ENCODE assay signal across 10 cellular contexts in the genomic region with DNA sequence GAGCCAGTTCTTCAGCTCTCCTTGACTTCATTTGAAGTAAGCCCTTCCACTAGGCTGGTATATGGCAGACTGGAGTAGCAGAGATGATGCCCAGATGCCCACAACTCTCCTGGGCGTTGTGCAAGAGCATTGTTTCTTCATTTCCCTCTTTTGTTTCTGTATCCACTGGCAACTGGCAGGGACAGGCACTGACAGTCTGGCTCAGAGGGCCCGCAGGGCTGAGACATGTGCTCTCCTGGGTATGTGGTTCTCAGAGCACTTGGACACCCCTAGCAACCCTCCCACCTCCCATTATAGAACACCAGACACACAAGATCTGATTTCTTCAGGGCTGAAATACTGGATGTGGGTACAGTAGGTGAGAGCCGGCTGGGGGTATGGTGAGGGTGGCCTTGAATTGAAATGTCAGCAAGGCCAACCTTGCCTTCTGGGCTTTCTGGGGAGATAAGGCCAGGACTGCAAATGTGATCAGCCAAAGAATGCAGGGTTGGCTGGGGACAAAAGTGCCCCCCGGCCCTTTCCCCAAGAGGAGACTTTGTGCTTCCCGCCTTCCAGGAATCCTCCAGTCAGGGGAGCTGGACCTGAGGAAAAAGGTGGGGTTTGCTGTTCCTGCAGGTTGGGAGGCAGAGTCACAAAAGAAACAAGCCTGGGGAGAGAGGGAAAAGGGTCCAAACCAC. TPM values are rescaled to one million over a fixed set of nuclear protein-coding genes. Genes with fewer than 3 reads are reported as not detected.
DNase-seq lines count a peak whose midpoint lies in the region; ATAC-seq, FAIRE-seq and TF ChIP-seq lines count a peak whose summit lies in the region.
"Had no signal": no experiment of that assay in that cellular context is flagged by ENCODE, and none has a peak within 500 bp of the region (broad histone marks: within the 10 kb centered on the region; RNA-seq: fewer than 3 reads in every experiment).

No MANE protein-coding gene starts in this region.

- TF ChIP-seq POLR2A in endothelial cell of umbilical vein (IDR thresholded peaks at IDR 0.05; ENCODE audit: low read depth, low read length), result no peak

- no peak overlapping the region for H2AFZ ChIP-seq in endothelial cell of umbilical vein (ENCODE audit: low read depth, low read length)

- intact Hi-C loops in endothelial cell of umbilical vein (cut with micrococcal nuclease), result no loop called here

- ATAC-seq in activated T-helper 17 cell treated with anti-CD3 and anti-CD28 coated beads, Interleukin-2, amount 50 U/mL, for 72 hours (replicated peaks), result no peak
- no peak for ATAC-seq in HG03342 (IDR thresholded peaks at IDR 0.05; ENCODE audit: unreplicated experiment)

- no peaks in the 10 kb centered on the region for H3K9me1 ChIP-seq in endothelial cell of umbilical vein (replicated peaks; ENCODE audit: control insufficient read depth, extremely low read depth, insufficient read depth, low read length)

- BruUV-seq in endothelial cell of umbilical vein (replicated peaks; lab: Mats Ljungman, UMichigan), result no TSS peak

- H3K9ac ChIP-seq in endothelial cell of umbilical vein (replicated peaks; ENCODE audit: extremely low read depth, insufficient read depth, low read length), result no peak overlapping the region

- DNase-seq in Ammon's horn (ENCODE audit: low spot score), result peak; percentile 34
- DNase-seq in NCI-H446 treated with DMSO at 0.1 percent for 48 hours (lab: John Stamatoyannopoulos, UW), result peak; percentile 1
- peak; percentile 30 for DNase-seq in endothelial cell of umbilical vein (ENCODE audit: low read depth, low spot score)
- DNase-seq in myocyte (ENCODE audit: low read depth), result peak; percentile 60
- no peak for DNase-seq in small intestine
- no peak for DNase-seq in occipital lobe (lab: John Stamatoyannopoulos, UW)
- DNase-seq: activated gamma-delta T cell treated with Interleukin-2 at 50 U/mL for 16 hours had no signal

- H3K27ac Mint-ChIP-seq in activated T-helper 17 cell treated with anti-CD3 and anti-CD28 coated beads, Interleukin-2, amount 50 U/mL, for 72 hours, result no peak overlapping the region

- dilution Hi-C loops in endothelial cell of umbilical vein (cut with MboI; ENCODE audit: extremely low pct_ligation_motif_present, low sequenced_read_pairs), result no loop called here

- no peak overlapping the region for H3K4me3 Mint-ChIP-seq in activated T-helper 17 cell treated with anti-CD3 and anti-CD28 coated beads, Interleukin-2, amount 50 U/mL, for 72 hours

- H3K4me1 Mint-ChIP-seq in activated T-helper 17 cell treated with anti-CD3 and anti-CD28 coated beads, Interleukin-2, amount 50 U/mL, for 72 hours, result peaks cover 5% of the 10 kb centered on the region

- peaks cover 17% of the 10 kb centered on the region for H3K27me3 Mint-ChIP-seq in activated T-helper 17 cell treated with anti-CD3 and anti-CD28 coated beads, Interleukin-2, amount 50 U/mL, for 72 hours

- 66 to 74% (median 73%) methylated on average over 5 of the region's 5 CpGs for WGBS in small intestine, 3 donors

- H3K9me3 Mint-ChIP-seq in activated T-helper 17 cell treated with anti-CD3 and anti-CD28 coated beads, Interleukin-2, amount 50 U/mL, for 72 hours, result no peaks in the 10 kb centered on the region

- no peak for TF ChIP-seq CTCF in endothelial cell of umbilical vein (IDR thresholded peaks at IDR 0.05; ENCODE audit: extremely low read depth in 1 of 2, insufficient read depth in 1 of 2, low read depth in 1 of 2, low read length in 2 of 2)

- no peaks in the 10 kb centered on the region for H3K4me1 ChIP-seq in endothelial cell of umbilical vein (ENCODE audit: control insufficient read depth, extremely low read depth, insufficient read depth, low read length)
- H3K4me1 ChIP-seq in small intestine (ENCODE audit: control insufficient read depth in 2 of 2, insufficient read depth in 1 of 2, low read depth in 1 of 2, low read length in 1 of 2), result no peaks in the 10 kb centered on the region
- H3K4me1 ChIP-seq: SJSA1 had no signal

- H3K4me3 ChIP-seq in endothelial cell of umbilical vein (replicated peaks in 1 of 3; ENCODE audit: insufficient read depth in 1 of 3, low read depth in 1 of 3, low read length in 3 of 3), result no peak overlapping the region
- no peak overlapping the region for H3K4me3 ChIP-seq in small intestine (ENCODE audit: low read depth in 1 of 2, low read length in 2 of 2)
- H3K4me3 ChIP-seq: SJSA1 had no signal

- no peaks in the 10 kb centered on the region for H3K36me3 ChIP-seq in endothelial cell of umbilical vein (ENCODE audit: control insufficient read depth in 2 of 2, extremely low read depth in 1 of 2, insufficient read depth in 2 of 2, low read length in 2 of 2)
- no peaks in the 10 kb centered on the region for H3K36me3 ChIP-seq in small intestine (ENCODE audit: control insufficient read depth in 2 of 2, insufficient read depth in 2 of 2, low read length in 2 of 2)
- H3K36me3 ChIP-seq: SJSA1 had no signal

- FAIRE-seq in endothelial cell of umbilical vein (lab: Jason Lieb, UNC), result no peak
- FAIRE-seq in small intestine (lab: Jason Lieb, UNC), result no peak

- H3K9me3 ChIP-seq in endothelial cell of umbilical vein (replicated peaks; ENCODE audit: control insufficient read depth, insufficient read depth, low read length) (no peaks in the 10 kb centered on the region), small intestine (ENCODE audit: control insufficient read depth, low read depth) (no peaks in the 10 kb centered on the region)
- H3K9me3 ChIP-seq: SJSA1 had no signal

- CTCF ChIA-PET in endothelial cell of umbilical vein (lab: Charles Lee), result interaction anchor here (0.9 to 1.8 kb wide), 10 partner anchors 10 to 149 kb away, joined by 3 to 10 read pairs (median 5); no protein-coding TSS in a partner anchor

- H3K79me2 ChIP-seq in endothelial cell of umbilical vein (ENCODE audit: control insufficient read depth, insufficient read depth, low read length), result no peaks in the 10 kb centered on the region

- no peak overlapping the region for H3K27ac ChIP-seq in endothelial cell of umbilical vein (ENCODE audit: insufficient read depth, low read depth, low read length)
- peak overlapping the region in 1 of 2 donors; percentile 77 for H3K27ac ChIP-seq in small intestine (ENCODE audit: low read depth in 1 of 2, low read length in 1 of 2)
- H3K27ac ChIP-seq: SJSA1 had no signal

- no peak overlapping the region for H3K4me2 ChIP-seq in endothelial cell of umbilical vein (ENCODE audit: insufficient read depth, low read length)

- no peaks in the 10 kb centered on the region for H3K36me3 Mint-ChIP-seq in activated T-helper 17 cell treated with anti-CD3 and anti-CD28 coated beads, Interleukin-2, amount 50 U/mL, for 72 hours (ENCODE audit: low read depth)

- H4K20me1 ChIP-seq in endothelial cell of umbilical vein (replicated peaks; ENCODE audit: control insufficient read depth, extremely low read depth, insufficient read depth, low read length), result no peaks in the 10 kb centered on the region

- H3K27me3 ChIP-seq in endothelial cell of umbilical vein (ENCODE audit: control insufficient read depth in 2 of 2, insufficient read depth in 2 of 2, low read length in 2 of 2) (peaks cover 5% of the 10 kb centered on the region in 2 experiments), small intestine (ENCODE audit: control insufficient read depth in 2 of 2, insufficient read depth in 2 of 2, low read length in 2 of 2) (no peaks in the 10 kb centered on the region)
- H3K27me3 ChIP-seq: SJSA1 had no signal

- POLR2A ChIA-PET in endothelial cell of umbilical vein (lab: Charles Lee), result no interaction called here

TF ChIP-seq in endothelial cell of umbilical vein, 7 proteins besides CTCF, POLR2A, EP300 and RAD21:
- TF ChIP-seq EZH2 (IDR thresholded peaks at IDR 0.05; ENCODE audit: borderline replicate concordance, low read depth, low read length, severe bottlenecking) (no peak), MYC (IDR thresholded peaks at IDR 0.05; ENCODE audit: low read depth, low read length) (no peak), GATA2 (IDR thresholded peaks at IDR 0.05; ENCODE audit: insufficient read depth, insufficient read length, low read depth, low read length) (no peak), FOS (IDR thresholded peaks at IDR 0.05; ENCODE audit: borderline replicate concordance, insufficient read depth, low read length) (no peak), JUN (IDR thresholded peaks at IDR 0.05; ENCODE audit: borderline replicate concordance, insufficient read depth, insufficient read length, low read depth) (no peak), POLR2AphosphoS5 (IDR thresholded peaks at IDR 0.05; ENCODE audit: insufficient read depth, low read depth, low read length) (no peak)
- TF ChIP-seq, protein P1, sequence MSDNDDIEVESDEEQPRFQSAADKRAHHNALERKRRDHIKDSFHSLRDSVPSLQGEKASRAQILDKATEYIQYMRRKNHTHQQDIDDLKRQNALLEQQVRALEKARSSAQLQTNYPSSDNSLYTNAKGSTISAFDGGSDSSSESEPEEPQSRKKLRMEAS (IDR thresholded peaks at IDR 0.05; ENCODE audit: insufficient read depth, insufficient read length), result no peak

RNA-seq across cellular contexts. Expression of gene CTNNA1, which starts 28.6 kb away (rescaled TPM):
- 394 and 420 TPM in 2 replicates for total RNA-seq in endothelial cell of umbilical vein
- 108 and 156 TPM in 2 replicates for polyA plus RNA-seq in endothelial cell of umbilical vein
- polyA plus RNA-seq in endothelial cell of umbilical vein (2011; cell fraction: cytosol; rRNA removed), result 218 and 223 TPM in 2 replicates
- polyA plus RNA-seq in endothelial cell of umbilical vein (2011; cell fraction: nucleus; rRNA removed), result 254 and 305 TPM in 2 replicates
- 286 and 341 TPM in 2 replicates for polyA plus RNA-seq in endothelial cell of umbilical vein (2012)
- polyA minus RNA-seq in endothelial cell of umbilical vein, result 268 and 305 TPM in 2 replicates
- polyA minus RNA-seq in endothelial cell of umbilical vein (2011; cell fraction: cytosol; rRNA and poly(A)+ RNA removed), result 101 TPM
- polyA minus RNA-seq in endothelial cell of umbilical vein (2011; cell fraction: nucleus; rRNA and poly(A)+ RNA removed), result 181 and 203 TPM in 2 replicates
- total RNA-seq in myocyte, result 586 and 787 TPM in 2 replicates
- polyA plus RNA-seq in myocyte (2012), result 300 TPM
- 10 to 100 TPM; 63.6 to 92.1 TPM for total RNA-seq in activated T-helper 17 cell treated with anti-CD3 and anti-CD28 coated beads, Interleukin-2, amount 50 U/mL, for 72 hours
- polyA plus RNA-seq in small intestine, result 100 to 1,000 TPM; 145 to 222 (median 169) TPM
- 216 TPM for total RNA-seq in occipital lobe

Comparison
In these comparisons a context has a peak if more than half of its experiments do, and no peak if none do; other contexts are left out.
1. DNase-seq: peak in Ammon's horn (single experiment), NCI-H446 treated with DMSO at 0.1 percent for 48 hours (single experiment), endothelial cell of umbilical vein (single experiment) and myocyte (single experiment); none in small intestine (single experiment) and occipital lobe (single experiment).